ENCODE assay signal across 14 cellular contexts in the genomic region with DNA sequence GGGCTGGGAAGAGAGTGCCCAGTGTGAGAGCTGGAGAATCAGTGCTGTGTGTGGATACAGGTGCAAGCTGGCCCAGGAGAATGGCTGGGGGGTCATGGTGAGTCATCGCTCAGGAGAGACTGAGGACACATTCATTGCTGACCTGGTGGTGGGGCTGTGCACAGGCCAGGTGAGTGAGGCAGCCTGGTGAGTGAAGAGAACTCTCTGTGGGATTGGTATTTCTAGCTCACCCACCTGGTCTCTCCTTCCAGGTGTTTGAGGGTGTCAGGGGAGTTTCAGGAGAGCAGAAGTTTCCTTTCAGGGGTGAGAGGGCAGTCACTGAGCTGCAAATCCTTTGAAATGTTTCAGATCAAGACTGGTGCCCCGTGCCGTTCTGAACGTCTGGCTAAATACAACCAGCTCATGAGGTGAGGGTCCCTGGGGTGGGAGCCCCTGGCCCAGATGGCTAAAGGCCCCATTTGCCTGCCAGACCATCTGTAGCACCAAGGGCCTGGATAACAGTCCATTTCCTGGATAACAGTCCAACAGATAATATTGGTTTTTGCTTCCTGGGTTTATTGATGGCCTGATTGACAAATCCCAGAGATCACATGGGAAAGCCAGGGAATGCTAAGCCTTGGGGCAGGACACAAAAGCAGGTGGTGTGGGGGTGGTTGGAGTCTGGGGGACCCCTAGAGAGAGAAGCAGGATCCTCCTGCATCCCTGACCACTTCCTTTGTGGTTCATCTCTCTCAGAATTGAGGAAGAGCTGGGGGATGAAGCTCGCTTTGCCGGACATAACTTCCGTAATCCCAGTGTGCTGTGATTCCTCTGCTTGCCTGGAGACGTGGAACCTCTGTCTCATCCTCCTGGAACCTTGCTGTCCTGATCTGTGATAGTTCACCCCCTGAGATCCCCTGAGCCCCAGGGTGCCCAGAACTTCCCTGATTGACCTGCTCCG. TPM values are rescaled to one million over a fixed set of nuclear protein-coding genes. Genes with fewer than 3 reads are reported as not detected.
A peak's percentile ranks its signal among the peaks of the same experiment; 100 is the strongest.
DNase-seq lines count a peak whose midpoint lies in the region; ATAC-seq and TF ChIP-seq lines count a peak whose summit lies in the region.
"Had no signal": no experiment of that assay in that cellular context is flagged by ENCODE, and none has a peak within 500 bp of the region (broad histone marks: within the 10 kb centered on the region; RNA-seq: fewer than 3 reads in every experiment).

No MANE protein-coding gene starts in this region.

- no peak overlapping the region for H4K12ac ChIP-seq in trophoblast cell (ENCODE audit: low read depth, low read length)

- no peak overlapping the region for H3K18ac ChIP-seq in trophoblast cell (ENCODE audit: low read length)

- WGBS in trophoblast cell (ENCODE audit: extremely low coverage, insufficient coverage, insufficient read length) = no CpG with 5 or more reads among the region's 9 CpGs
- 76 to 88% (median 80%) methylated on average over 9 of the region's 9 CpGs for WGBS in adrenal gland, 4 donors

- POLR2A ChIA-PET in WTC11 (lab: Charles Lee) = interaction anchor here (0.7 to 1.4 kb wide), 3 partner anchors 9 to 50 kb away, joined by 3 to 7 read pairs (median 4); a partner anchor contains a TSS

- H4K20me1 ChIP-seq in GM23338 (replicated peaks; ENCODE audit: insufficient read depth) = no peaks in the 10 kb centered on the region

- H2BK12ac ChIP-seq in trophoblast cell (ENCODE audit: low read length) = no peak overlapping the region

- H3K4me2 ChIP-seq in GM23338 = no peak overlapping the region
- H3K4me2 ChIP-seq in trophoblast cell (ENCODE audit: low read length) = no peak overlapping the region

- ATAC-seq in GM23338 (no peak), WTC11 (no peak)

- H3K14ac ChIP-seq in trophoblast cell (ENCODE audit: low read length) = no peak overlapping the region

- no peak overlapping the region for H3K4me3 ChIP-seq in GM23338
- no peak overlapping the region for H3K4me3 ChIP-seq in trophoblast cell (ENCODE audit: low read depth, low read length)
- no peak overlapping the region for H3K4me3 ChIP-seq in adrenal gland
- H3K4me3 ChIP-seq: dorsolateral prefrontal cortex had no signal

- peak overlapping the region; percentile 19 for H3K9ac ChIP-seq in trophoblast cell (ENCODE audit: low read length)

- H3K27ac ChIP-seq in GM23338 (ENCODE audit: low read depth) (no peak overlapping the region), trophoblast cell (ENCODE audit: low read depth, low read length) (no peak overlapping the region), adrenal gland (no peak overlapping the region)

- H3K36me3 Mint-ChIP-seq in GM23338 (ENCODE audit: low read depth) = peaks cover 50% of the 10 kb centered on the region
- peaks cover 38% of the 10 kb centered on the region for H3K36me3 Mint-ChIP-seq in WTC11

- no peaks in the 10 kb centered on the region for H3K9me3 ChIP-seq in trophoblast cell (ENCODE audit: insufficient read depth, low read depth, low read length)
- H3K9me3 ChIP-seq in adrenal gland (replicated peaks in 1 of 3) = no peaks in the 10 kb centered on the region

- TF ChIP-seq CTCF in GM23338 (conservative IDR thresholded peaks at IDR 0.05; ENCODE audit: low read depth in 2 of 2) = no peak
- no peak for TF ChIP-seq CTCF in WTC11 (IDR thresholded peaks at IDR 0.05)
- no peak for TF ChIP-seq CTCF in adrenal gland (IDR thresholded peaks at IDR 0.05)

- H4K91ac ChIP-seq in trophoblast cell (ENCODE audit: low read depth, low read length) = no peak overlapping the region

- no peak for TF ChIP-seq POLR2A in adrenal gland (IDR thresholded peaks at IDR 0.05)

- H3K4me1 ChIP-seq in GM23338 (ENCODE audit: insufficient read depth) = peaks cover 28% of the 10 kb centered on the region
- H3K4me1 ChIP-seq in trophoblast cell (ENCODE audit: control insufficient read depth in 1 of 2, insufficient read depth in 2 of 2, low read length in 2 of 2) = peaks cover 24 to 27% of the 10 kb centered on the region in 2 experiments
- peaks cover 33 to 36% of the 10 kb centered on the region in 2 donors for H3K4me1 ChIP-seq in adrenal gland (replicated peaks in 1 of 2)

- no peak overlapping the region for H2BK120ac ChIP-seq in trophoblast cell (ENCODE audit: insufficient read depth, low read length, poor library complexity)

- H3K9me3 Mint-ChIP-seq in GM23338 (no peaks in the 10 kb centered on the region; the same call in 1 of the 3 replicates), WTC11 (no peaks in the 10 kb centered on the region)

- H3K27me3 ChIP-seq in GM23338 (ENCODE audit: insufficient read depth) (no peaks in the 10 kb centered on the region), trophoblast cell (ENCODE audit: insufficient read depth, low read length) (no peaks in the 10 kb centered on the region), adrenal gland (no peaks in the 10 kb centered on the region)
- H3K27me3 ChIP-seq: dorsolateral prefrontal cortex had no signal

- peak; percentile 43 for DNase-seq in DMS53 treated with DMSO at 0.1 percent for 48 hours (lab: John Stamatoyannopoulos, UW; ENCODE audit: unreplicated experiment)
- no peak for DNase-seq in GM23338 (ENCODE audit: low spot score)
- DNase-seq in WTC11 (ENCODE audit: low spot score) = no peak
- DNase-seq in trophoblast cell = no peak
- DNase-seq in NCI-H524 (lab: John Stamatoyannopoulos, UW) = no peak
- DNase-seq in NCI-H187 (lab: John Stamatoyannopoulos, UW) = no peak
- no peak for DNase-seq in adrenal gland
- no peak for DNase-seq in NK-92 treated with Interleukin-12 subunit alpha and Interleukin-12 subunit beta, amount 100 ng/mL, for 24 hours (lab: John Stamatoyannopoulos, UW)
- DNase-seq: activated CD4-positive, alpha-beta T cell treated with anti-CD3 and anti-CD28 coated beads, Interleukin-2, amount 50 U/mL, for 48 hours; dorsolateral prefrontal cortex; foreskin melanocyte; kidney glomerular epithelial cell had no signal

- peaks cover 6% of the 10 kb centered on the region for H3K79me2 ChIP-seq in GM23338 (replicated peaks; ENCODE audit: insufficient read depth)
- peaks cover 7% of the 10 kb centered on the region for H3K79me2 ChIP-seq in trophoblast cell (ENCODE audit: control insufficient read depth, insufficient read depth, low read length, poor library complexity)

- H3K27me3 Mint-ChIP-seq in GM23338 (ENCODE audit: insufficient read depth, low read depth, poor library complexity) (peaks cover 30% of the 10 kb centered on the region), WTC11 (ENCODE audit: low read depth) (no peaks in the 10 kb centered on the region)

- H3K9me2 ChIP-seq in GM23338 (ENCODE audit: insufficient read depth) = no peaks in the 10 kb centered on the region

- H3K36me3 ChIP-seq in GM23338 (ENCODE audit: insufficient read depth) = no peaks in the 10 kb centered on the region; the same call in none of the 2 replicates
- H3K36me3 ChIP-seq in trophoblast cell (ENCODE audit: control insufficient read depth in 1 of 2, insufficient read depth in 2 of 2, low read length in 2 of 2) = no peaks in the 10 kb centered on the region
- no peaks in the 10 kb centered on the region for H3K36me3 ChIP-seq in adrenal gland (replicated peaks in 1 of 2)

- H3K79me1 ChIP-seq in trophoblast cell (ENCODE audit: low read length) = peaks cover 18% of the 10 kb centered on the region

- intact Hi-C loops in adrenal gland (cut with DNase I) = no loop called here

- H3F3A ChIP-seq in GM23338 (replicated peaks; ENCODE audit: low read depth) = peaks cover 24% of the 10 kb centered on the region

- H3K4me3 Mint-ChIP-seq in GM23338 = no peak overlapping the region; the same call in 2 of the 3 replicates
- H3K4me3 Mint-ChIP-seq in WTC11 = no peak overlapping the region

- no peak overlapping the region for H3K4ac ChIP-seq in trophoblast cell (ENCODE audit: low read depth, low read length)

- CTCF ChIA-PET in WTC11 (lab: Charles Lee) = interaction anchor here (1.3 to 7.0 kb wide), 5 partner anchors 9 to 53 kb away, joined by 3 to 81 read pairs (median 7); a partner anchor contains a TSS

- no peak overlapping the region for H2AFZ ChIP-seq in GM23338
- no peak overlapping the region for H2AFZ ChIP-seq in trophoblast cell (ENCODE audit: insufficient read depth, low read length, poor library complexity)

- no peak overlapping the region for H2AK5ac ChIP-seq in trophoblast cell (ENCODE audit: low read length)

- no peak overlapping the region for H3K23ac ChIP-seq in trophoblast cell (ENCODE audit: low read length)

- H4K8ac ChIP-seq in trophoblast cell (ENCODE audit: low read depth, low read length) = no peak overlapping the region

- H3K27ac Mint-ChIP-seq in GM23338 (peak overlapping the region; percentile 74; the same call in 1 of the 2 replicates), WTC11 (peak overlapping the region; percentile 2; the same call in 1 of the 2 replicates)

- H3K4me1 Mint-ChIP-seq in GM23338 (peaks cover 53% of the 10 kb centered on the region), WTC11 (peaks cover 43% of the 10 kb centered on the region)

- no peak overlapping the region for H2BK5ac ChIP-seq in trophoblast cell (ENCODE audit: low read depth, low read length, poor library complexity)

RNA-seq across cellular contexts. Expression of a gene that starts 5.5 kb away (rescaled TPM):
- 49.6 and 52.8 TPM in 2 replicates for total RNA-seq in GM23338 (2014; rRNA removed; shearing (Covaris generic))
- polyA plus RNA-seq in GM23338 (2016; fragmentation: Nextera tagmentation; extraction: Ambion mirVana) (27.2 and 29.5 TPM in 2 replicates), adrenal gland (100 to 1,000 TPM in 2 of 3 donors, 10 to 100 TPM in 1; 57.4 to 482 (median 258) TPM)
- total RNA-seq in WTC11 (2021) (80.0 to 87.1 TPM (median 80.5 TPM) in 3 replicates), adrenal gland (100 to 1,000 TPM in 4 of 8 donors, 10 to 100 TPM in 4; 51.0 to 263 (median 110) TPM)
- polyA plus RNA-seq in trophoblast cell (2013) = 123 TPM in 2 replicates

RNA-seq across cellular contexts. Expression of a gene that starts 7.9 kb away (rescaled TPM):
- total RNA-seq in GM23338 (2014; rRNA removed; shearing (Covaris generic)) = 50.8 and 53.5 TPM in 2 replicates
- 43.5 and 50.0 TPM in 2 replicates for polyA plus RNA-seq in GM23338 (2016; fragmentation: Nextera tagmentation; extraction: Ambion mirVana)
- 118 to 170 TPM (median 165 TPM) in 3 replicates for total RNA-seq in WTC11 (2021)
- polyA plus RNA-seq in trophoblast cell (2013) = 3.6 and 3.8 TPM in 2 replicates
- total RNA-seq in adrenal gland = 10 to 100 TPM in 7 of 8 donors, 1 to 10 TPM in 1; 8.0 to 53.6 (median 35.1) TPM
- 100 to 1,000 TPM in 1 of 3 donors, 10 to 100 TPM in 2; 29.5 to 113 (median 42.3) TPM for polyA plus RNA-seq in adrenal gland

RNA-seq across cellular contexts. Expression of a gene that starts 17.6 kb away (rescaled TPM):
- total RNA-seq in GM23338 (2014; rRNA removed; shearing (Covaris generic)) = 2.5 and 9.1 TPM in 2 replicates
- 2.4 and 2.9 TPM in 2 replicates for polyA plus RNA-seq in GM23338 (2016; fragmentation: Nextera tagmentation; extraction: Ambion mirVana)
- total RNA-seq in WTC11 (2021) = 3.1 to 5.3 TPM (median 4.9 TPM) in 3 replicates
- polyA plus RNA-seq in trophoblast cell (2013) = 5.8 and 6.0 TPM in 2 replicates
- 10 to 100 TPM in 5 of 8 donors, 1 to 10 TPM in 3; 6.9 to 18.6 (median 13.2) TPM for total RNA-seq in adrenal gland
- 10 to 100 TPM; 11.0 to 29.0 (median 13.8) TPM for polyA plus RNA-seq in adrenal gland

RNA-seq across cellular contexts. Expression of a gene that starts 21.4 kb away (rescaled TPM):
- total RNA-seq in GM23338 (2014; rRNA removed; shearing (Covaris generic)) = not detected in 2 replicates
- polyA plus RNA-seq in GM23338 (2016; fragmentation: Nextera tagmentation; extraction: Ambion mirVana) = not detected in 2 replicates
- not detected in 3 replicates for total RNA-seq in WTC11 (2021)
- polyA plus RNA-seq in trophoblast cell (2013) = not detected in 2 replicates
- not detected for total RNA-seq in adrenal gland
- polyA plus RNA-seq in adrenal gland = not detected
- total RNA-seq: dorsolateral prefrontal cortex, NCI-H460 had no signal
- polyA plus RNA-seq: neural cell had no signal

RNA-seq across cellular contexts. Expression of a gene that starts 21.6 kb away (rescaled TPM):
- 186 and 204 TPM in 2 replicates for total RNA-seq in GM23338 (2014; rRNA removed; shearing (Covaris generic))
- polyA plus RNA-seq in GM23338 (2016; fragmentation: Nextera tagmentation; extraction: Ambion mirVana) (262 and 285 TPM in 2 replicates), adrenal gland (100 to 1,000 TPM in 2 of 3 donors, 10 to 100 TPM in 1; 58.4 to 335 (median 271) TPM)
- total RNA-seq in WTC11 (2021) (158 to 181 TPM (median 172 TPM) in 3 replicates), adrenal gland (100 to 1,000 TPM; 152 to 505 (median 289) TPM)
- polyA plus RNA-seq in trophoblast cell (2013) = 141 and 142 TPM in 2 replicates
